ENCODE assay signal across 18 cellular contexts in genomic region chr22:47278655-47279054, GRCh38.
DNase-seq lines count a peak whose midpoint lies in the region; ATAC-seq and TF ChIP-seq lines count a peak whose summit lies in the region.
"Had no signal": no experiment of that assay in that cellular context is flagged by ENCODE, and none has a peak within 500 bp of the region (broad histone marks: within the 10 kb centered on the region; RNA-seq: fewer than 3 reads in every experiment).

No MANE protein-coding gene starts in this region.

- peaks cover 2% of the 10 kb centered on the region for H3K27me3 Mint-ChIP-seq in activated naive CD8-positive, alpha-beta T cell treated with anti-CD3 and anti-CD28 coated beads, Interleukin-2, amount 10 ng/mL, durations not matched to agents 7 days and 5 days
- H3K27me3 Mint-ChIP-seq in activated naive CD8-positive, alpha-beta T cell treated with anti-CD3 and anti-CD28 coated beads for 36 hours: peaks cover 5% of the 10 kb centered on the region
- H3K27me3 Mint-ChIP-seq in WTC11 (ENCODE audit: low read depth): no peaks in the 10 kb centered on the region; the same call in 1 of the 2 replicates
- H3K27me3 Mint-ChIP-seq in activated T-cell treated with anti-CD3 and anti-CD28 coated beads, Interleukin-2, amount 50 U/mL, for 4 hours (ENCODE audit: low read depth): peaks cover 21% of the 10 kb centered on the region

- no peak overlapping the region for H3K4me3 Mint-ChIP-seq in activated naive CD8-positive, alpha-beta T cell treated with anti-CD3 and anti-CD28 coated beads, Interleukin-2, amount 10 ng/mL, durations not matched to agents 7 days and 5 days
- H3K4me3 Mint-ChIP-seq in activated naive CD8-positive, alpha-beta T cell treated with anti-CD3 and anti-CD28 coated beads for 36 hours: no peak overlapping the region
- no peak overlapping the region for H3K4me3 Mint-ChIP-seq in WTC11
- no peak overlapping the region for H3K4me3 Mint-ChIP-seq in activated T-cell treated with anti-CD3 and anti-CD28 coated beads, Interleukin-2, amount 50 U/mL, for 4 hours
- H3K4me3 Mint-ChIP-seq: CD14-positive monocyte; CD4-positive, alpha-beta memory T cell; GM23338 had no signal

- no peaks in the 10 kb centered on the region for H3K9me3 Mint-ChIP-seq in activated naive CD8-positive, alpha-beta T cell treated with anti-CD3 and anti-CD28 coated beads, Interleukin-2, amount 10 ng/mL, durations not matched to agents 7 days and 5 days
- no peaks in the 10 kb centered on the region for H3K9me3 Mint-ChIP-seq in activated naive CD8-positive, alpha-beta T cell treated with anti-CD3 and anti-CD28 coated beads for 36 hours
- H3K9me3 Mint-ChIP-seq in WTC11: peaks cover 3% of the 10 kb centered on the region; the same call in 1 of the 2 replicates
- H3K9me3 Mint-ChIP-seq in activated T-cell treated with anti-CD3 and anti-CD28 coated beads, Interleukin-2, amount 50 U/mL, for 4 hours: no peaks in the 10 kb centered on the region
- H3K9me3 Mint-ChIP-seq: CD4-positive, alpha-beta memory T cell had no signal

- H3K36me3 ChIP-seq in sigmoid colon: no peaks in the 10 kb centered on the region
- H3K36me3 ChIP-seq: BLaER1 had no signal

- H3K9me3 ChIP-seq in iPS-18c (ENCODE audit: control insufficient read depth, insufficient read depth, low read length): peaks cover 50% of the 10 kb centered on the region
- H3K9me3 ChIP-seq in sigmoid colon: no peaks in the 10 kb centered on the region
- H3K9me3 ChIP-seq: BLaER1 had no signal

- 81 to 85% methylated on average over 12 of the region's 12 CpGs for WGBS in sigmoid colon, 2 donors

- TF ChIP-seq POLR2A in sigmoid colon (IDR thresholded peaks at IDR 0.05): no peak

- peak; percentile 3 for DNase-seq in activated naive CD8-positive, alpha-beta T cell treated with anti-CD3 and anti-CD28 coated beads, Interleukin-2, amount 10 ng/mL, durations not matched to agents 7 days and 5 days
- no peak for DNase-seq in activated naive CD8-positive, alpha-beta T cell treated with anti-CD3 and anti-CD28 coated beads for 36 hours
- DNase-seq in WTC11 (ENCODE audit: low spot score): peak; percentile 6
- DNase-seq in sigmoid colon: peak; percentile 41
- DNase-seq in T-helper 1 cell: no peak
- DNase-seq in activated T-cell treated with anti-CD3 and anti-CD28 coated beads, Interleukin-2, amount 50 U/mL, for 4 hours: no peak
- DNase-seq: 8988T; CD4-positive, alpha-beta memory T cell; DMS153; DMS79; GDM1; HCEC 1CT had no signal

- no peak overlapping the region for H3K27ac Mint-ChIP-seq in activated naive CD8-positive, alpha-beta T cell treated with anti-CD3 and anti-CD28 coated beads, Interleukin-2, amount 10 ng/mL, durations not matched to agents 7 days and 5 days
- H3K27ac Mint-ChIP-seq in activated naive CD8-positive, alpha-beta T cell treated with anti-CD3 and anti-CD28 coated beads for 36 hours: no peak overlapping the region
- no peak overlapping the region for H3K27ac Mint-ChIP-seq in WTC11
- H3K27ac Mint-ChIP-seq: CD14-positive monocyte; CD4-positive, alpha-beta memory T cell; GM23338 had no signal

- H3K27me3 ChIP-seq in sigmoid colon: peaks cover 0 to 24% (median 6%) of the 10 kb centered on the region in 3 donors
- H3K27me3 ChIP-seq: BLaER1 had no signal

- POLR2A ChIA-PET in activated naive CD8-positive, alpha-beta T cell treated with anti-CD3 and anti-CD28 coated beads, Interleukin-2, amount 10 ng/mL, durations not matched to agents 7 days and 5 days (lab: Charles Lee): no interaction called here
- POLR2A ChIA-PET in WTC11 (lab: Charles Lee): no interaction called here

- intact Hi-C loops in sigmoid colon (cut with DNase I): no loop called here

- TF ChIP-seq CTCF in WTC11 (IDR thresholded peaks at IDR 0.05) (no peak), sigmoid colon (IDR thresholded peaks at IDR 0.05) (no peak)

- CTCF ChIA-PET in WTC11 (lab: Charles Lee): no interaction called here

- H3K36me3 Mint-ChIP-seq in activated naive CD8-positive, alpha-beta T cell treated with anti-CD3 and anti-CD28 coated beads, Interleukin-2, amount 10 ng/mL, durations not matched to agents 7 days and 5 days: no peaks in the 10 kb centered on the region
- no peaks in the 10 kb centered on the region for H3K36me3 Mint-ChIP-seq in activated naive CD8-positive, alpha-beta T cell treated with anti-CD3 and anti-CD28 coated beads for 36 hours
- H3K36me3 Mint-ChIP-seq in WTC11: peaks cover 2% of the 10 kb centered on the region; the same call in 1 of the 2 replicates
- no peaks in the 10 kb centered on the region for H3K36me3 Mint-ChIP-seq in activated T-cell treated with anti-CD3 and anti-CD28 coated beads, Interleukin-2, amount 50 U/mL, for 4 hours (ENCODE audit: insufficient read depth)
- H3K36me3 Mint-ChIP-seq: CD14-positive monocyte; CD4-positive, alpha-beta memory T cell had no signal

- H3K4me1 Mint-ChIP-seq in activated naive CD8-positive, alpha-beta T cell treated with anti-CD3 and anti-CD28 coated beads, Interleukin-2, amount 10 ng/mL, durations not matched to agents 7 days and 5 days: no peaks in the 10 kb centered on the region
- H3K4me1 Mint-ChIP-seq in activated naive CD8-positive, alpha-beta T cell treated with anti-CD3 and anti-CD28 coated beads for 36 hours: no peaks in the 10 kb centered on the region
- peaks cover 11% of the 10 kb centered on the region for H3K4me1 Mint-ChIP-seq in WTC11
- H3K4me1 Mint-ChIP-seq in activated T-cell treated with anti-CD3 and anti-CD28 coated beads, Interleukin-2, amount 50 U/mL, for 4 hours (ENCODE audit: low read depth): no peaks in the 10 kb centered on the region
- H3K4me1 Mint-ChIP-seq: CD14-positive monocyte; CD4-positive, alpha-beta memory T cell; GM23338 had no signal

- peak overlapping the region; percentile 15; the same call in 1 of the 2 replicates for H3K4me3 ChIP-seq in iPS-18c (ENCODE audit: insufficient read depth, low read depth, low read length)
- no peak overlapping the region for H3K4me3 ChIP-seq in sigmoid colon
- H3K4me3 ChIP-seq: BLaER1, GM23338 had no signal

- ATAC-seq in activated naive CD8-positive, alpha-beta T cell treated with anti-CD3 and anti-CD28 coated beads, Interleukin-2, amount 10 ng/mL, durations not matched to agents 7 days and 5 days (ENCODE audit: low read depth): no peak
- no peak for ATAC-seq in WTC11
- no peak for ATAC-seq in activated T-cell treated with anti-CD3 and anti-CD28 coated beads, Interleukin-2, amount 50 U/mL, for 4 hours
- no peak for ATAC-seq in activated CD4-positive, CD25-positive, alpha-beta regulatory T cell treated with anti-CD3 and anti-CD28 coated beads, Interleukin-2, amount 50 U/mL, for 24 hours
- ATAC-seq: GM23338 had no signal

- H3K27ac ChIP-seq in sigmoid colon: no peak overlapping the region
- H3K27ac ChIP-seq: BLaER1, HL-60 had no signal

- TF ChIP-seq EP300 in sigmoid colon (IDR thresholded peaks at IDR 0.05): no peak

- H3K4me1 ChIP-seq in sigmoid colon: no peaks in the 10 kb centered on the region
- H3K4me1 ChIP-seq: BLaER1 had no signal

TF ChIP-seq in WTC11, 78 proteins besides CTCF, POLR2A, EP300 and RAD21:
- no peak for TF ChIP-seq USF1 (CRISPR knock-in tag; IDR thresholded peaks at IDR 0.05)
- TF ChIP-seq CREB1 (CRISPR knock-in tag; IDR thresholded peaks at IDR 0.05): no peak
- TF ChIP-seq CREM (CRISPR knock-in tag; IDR thresholded peaks at IDR 0.05): no peak
- no peak for TF ChIP-seq ZNF423 (CRISPR knock-in tag; IDR thresholded peaks at IDR 0.05)
- TF ChIP-seq E2F5 (CRISPR knock-in tag; IDR thresholded peaks at IDR 0.05): no peak
- no peak for TF ChIP-seq SMAD4 (CRISPR knock-in tag; IDR thresholded peaks at IDR 0.05)
- TF ChIP-seq JUN (CRISPR knock-in tag; IDR thresholded peaks at IDR 0.05): no peak
- no peak for TF ChIP-seq ZNF396 (CRISPR knock-in tag; IDR thresholded peaks at IDR 0.05; ENCODE audit: borderline replicate concordance)
- no peak for TF ChIP-seq IRF2 (CRISPR knock-in tag; IDR thresholded peaks at IDR 0.05; ENCODE audit: borderline replicate concordance, low read depth)
- TF ChIP-seq AR (CRISPR knock-in tag; IDR thresholded peaks at IDR 0.05): no peak
- TF ChIP-seq ZNF219 (CRISPR knock-in tag; IDR thresholded peaks at IDR 0.05; ENCODE audit: borderline replicate concordance): no peak
- TF ChIP-seq TEAD4 (CRISPR knock-in tag; IDR thresholded peaks at IDR 0.05): no peak
- TF ChIP-seq GABPB1 (CRISPR knock-in tag; IDR thresholded peaks at IDR 0.05): no peak
- TF ChIP-seq OVOL2 (CRISPR knock-in tag; IDR thresholded peaks at IDR 0.05; ENCODE audit: borderline replicate concordance): no peak
TF ChIP-seq in WTC11: peak in this region for 0.

Comparison
In these comparisons a context has a peak if more than half of its experiments do, and no peak if none do; other contexts are left out.
1. DNase-seq: peak in activated naive CD8-positive, alpha-beta T cell treated with anti-CD3 and anti-CD28 coated beads, Interleukin-2, amount 10 ng/mL, durations not matched to agents 7 days and 5 days (single experiment), WTC11 (single experiment) and sigmoid colon (single experiment); none in activated naive CD8-positive, alpha-beta T cell treated with anti-CD3 and anti-CD28 coated beads for 36 hours (single experiment), T-helper 1 cell (0 of 5) and activated T-cell treated with anti-CD3 and anti-CD28 coated beads, Interleukin-2, amount 50 U/mL, for 4 hours (single experiment).